ENCODE assay signal across 1 cellular context in genomic region chr1:40064797-40065492, GRCh38.
A peak's percentile ranks its signal among the peaks of the same experiment; 100 is the strongest.
TF ChIP-seq lines count a peak whose summit lies in the region.

No MANE protein-coding gene starts in this region.

TF ChIP-seq in K562, 482 proteins besides CTCF, POLR2A, EP300 and RAD21 (continued from another document and continues in another):
- TF ChIP-seq, protein P1, sequence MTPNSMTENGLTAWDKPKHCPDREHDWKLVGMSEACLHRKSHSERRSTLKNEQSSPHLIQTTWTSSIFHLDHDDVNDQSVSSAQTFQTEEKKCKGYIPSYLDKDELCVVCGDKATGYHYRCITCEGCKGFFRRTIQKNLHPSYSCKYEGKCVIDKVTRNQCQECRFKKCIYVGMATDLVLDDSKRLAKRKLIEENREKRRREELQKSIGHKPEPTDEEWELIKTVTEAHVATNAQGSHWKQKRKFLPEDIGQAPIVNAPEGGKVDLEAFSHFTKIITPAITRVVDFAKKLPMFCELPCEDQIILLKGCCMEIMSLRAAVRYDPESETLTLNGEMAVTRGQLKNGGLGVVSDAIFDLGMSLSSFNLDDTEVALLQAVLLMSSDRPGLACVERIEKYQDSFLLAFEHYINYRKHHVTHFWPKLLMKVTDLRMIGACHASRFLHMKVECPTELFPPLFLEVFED (CRISPR knock-in tag; conservative IDR thresholded peaks at IDR 0.05) = no peak
- TF ChIP-seq RFX1 (IDR thresholded peaks at IDR 0.05) (no peak), RUNX1 (IDR thresholded peaks at IDR 0.05; ENCODE audit: low read depth) (no peak), SPI1 (IDR thresholded peaks at IDR 0.05; ENCODE audit: borderline replicate concordance, low read depth, low read length) (peak; percentile 94), KDM4B (IDR thresholded peaks at IDR 0.05; ENCODE audit: borderline replicate concordance in 2 of 2, low read depth in 1 of 2) (no peak), TSC22D4 (tag; IDR thresholded peaks at IDR 0.05) (no peak), E2F8 (IDR thresholded peaks at IDR 0.05; ENCODE audit: low read depth, partially characterized antibody) (no peak), ARID1B (IDR thresholded peaks at IDR 0.05) (0 out of 2 replicates have a peak, but pooled peaks have one; percentile 21), SMAD4 (CRISPR knock-in tag; conservative IDR thresholded peaks at IDR 0.05) (peak; percentile 26; the same call in 1 of the 2 replicates), ZNF280B (CRISPR knock-in tag; IDR thresholded peaks at IDR 0.05) (0 out of 2 replicates have a peak, but pooled peaks have one; percentile 47), ETV6 (IDR thresholded peaks at IDR 0.05; ENCODE audit: borderline replicate concordance in 1 of 2, low read depth in 2 of 2, low read length in 1 of 2) (peak in 1 of 2 experiments; percentile 55; a peak in 1 of 4 replicates), ETV6 (CRISPR knock-in tag; IDR thresholded peaks at IDR 0.05; ENCODE audit: borderline replicate concordance) (no peak), GTF2E2 (tag; IDR thresholded peaks at IDR 0.05) (no peak), PRDM10 (IDR thresholded peaks at IDR 0.05; ENCODE audit: partially characterized antibody) (no peak), ZNF318 (IDR thresholded peaks at IDR 0.05; ENCODE audit: borderline replicate concordance in 1 of 2, low read depth in 1 of 2) (no peak), FOXP4 (CRISPR knock-in tag; IDR thresholded peaks at IDR 0.05; ENCODE audit: borderline replicate concordance) (no peak), KLF6 (CRISPR knock-in tag; IDR thresholded peaks at IDR 0.05; ENCODE audit: borderline replicate concordance) (peak; percentile 55; the same call in 1 of the 2 replicates), ZNF764 (CRISPR knock-in tag; IDR thresholded peaks at IDR 0.05; ENCODE audit: low read depth) (no peak), TGIF2 (CRISPR knock-in tag; IDR thresholded peaks at IDR 0.05) (no peak)
- TF ChIP-seq, protein P2, sequence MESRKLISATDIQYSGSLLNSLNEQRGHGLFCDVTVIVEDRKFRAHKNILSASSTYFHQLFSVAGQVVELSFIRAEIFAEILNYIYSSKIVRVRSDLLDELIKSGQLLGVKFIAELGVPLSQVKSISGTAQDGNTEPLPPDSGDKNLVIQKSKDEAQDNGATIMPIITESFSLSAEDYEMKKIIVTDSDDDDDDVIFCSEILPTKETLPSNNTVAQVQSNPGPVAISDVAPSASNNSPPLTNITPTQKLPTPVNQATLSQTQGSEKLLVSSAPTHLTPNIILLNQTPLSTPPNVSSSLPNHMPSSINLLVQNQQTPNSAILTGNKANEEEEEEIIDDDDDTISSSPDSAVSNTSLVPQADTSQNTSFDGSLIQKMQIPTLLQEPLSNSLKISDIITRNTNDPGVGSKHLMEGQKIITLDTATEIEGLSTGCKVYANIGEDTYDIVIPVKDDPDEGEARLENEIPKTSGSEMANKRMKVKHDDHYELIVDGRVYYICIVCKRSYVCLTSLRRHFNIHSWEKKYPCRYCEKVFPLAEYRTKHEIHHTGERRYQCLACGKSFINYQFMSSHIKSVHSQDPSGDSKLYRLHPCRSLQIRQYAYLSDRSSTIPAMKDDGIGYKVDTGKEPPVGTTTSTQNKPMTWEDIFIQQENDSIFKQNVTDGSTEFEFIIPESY (CRISPR knock-in tag; IDR thresholded peaks at IDR 0.05) = no peak
- TF ChIP-seq, protein P3, sequence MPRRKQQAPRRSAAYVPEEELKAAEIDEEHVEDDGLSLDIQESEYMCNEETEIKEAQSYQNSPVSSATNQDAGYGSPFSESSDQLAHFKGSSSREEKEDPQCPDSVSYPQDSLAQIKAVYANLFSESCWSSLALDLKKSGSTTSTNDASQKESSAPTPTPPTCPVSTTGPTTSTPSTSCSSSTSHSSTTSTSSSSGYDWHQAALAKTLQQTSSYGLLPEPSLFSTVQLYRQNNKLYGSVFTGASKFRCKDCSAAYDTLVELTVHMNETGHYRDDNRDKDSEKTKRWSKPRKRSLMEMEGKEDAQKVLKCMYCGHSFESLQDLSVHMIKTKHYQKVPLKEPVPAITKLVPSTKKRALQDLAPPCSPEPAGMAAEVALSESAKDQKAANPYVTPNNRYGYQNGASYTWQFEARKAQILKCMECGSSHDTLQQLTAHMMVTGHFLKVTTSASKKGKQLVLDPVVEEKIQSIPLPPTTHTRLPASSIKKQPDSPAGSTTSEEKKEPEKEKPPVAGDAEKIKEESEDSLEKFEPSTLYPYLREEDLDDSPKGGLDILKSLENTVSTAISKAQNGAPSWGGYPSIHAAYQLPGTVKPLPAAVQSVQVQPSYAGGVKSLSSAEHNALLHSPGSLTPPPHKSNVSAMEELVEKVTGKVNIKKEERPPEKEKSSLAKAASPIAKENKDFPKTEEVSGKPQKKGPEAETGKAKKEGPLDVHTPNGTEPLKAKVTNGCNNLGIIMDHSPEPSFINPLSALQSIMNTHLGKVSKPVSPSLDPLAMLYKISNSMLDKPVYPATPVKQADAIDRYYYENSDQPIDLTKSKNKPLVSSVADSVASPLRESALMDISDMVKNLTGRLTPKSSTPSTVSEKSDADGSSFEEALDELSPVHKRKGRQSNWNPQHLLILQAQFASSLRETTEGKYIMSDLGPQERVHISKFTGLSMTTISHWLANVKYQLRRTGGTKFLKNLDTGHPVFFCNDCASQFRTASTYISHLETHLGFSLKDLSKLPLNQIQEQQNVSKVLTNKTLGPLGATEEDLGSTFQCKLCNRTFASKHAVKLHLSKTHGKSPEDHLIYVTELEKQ (CRISPR knock-in tag; IDR thresholded peaks at IDR 0.05) = no peak
- TF ChIP-seq, protein P4, sequence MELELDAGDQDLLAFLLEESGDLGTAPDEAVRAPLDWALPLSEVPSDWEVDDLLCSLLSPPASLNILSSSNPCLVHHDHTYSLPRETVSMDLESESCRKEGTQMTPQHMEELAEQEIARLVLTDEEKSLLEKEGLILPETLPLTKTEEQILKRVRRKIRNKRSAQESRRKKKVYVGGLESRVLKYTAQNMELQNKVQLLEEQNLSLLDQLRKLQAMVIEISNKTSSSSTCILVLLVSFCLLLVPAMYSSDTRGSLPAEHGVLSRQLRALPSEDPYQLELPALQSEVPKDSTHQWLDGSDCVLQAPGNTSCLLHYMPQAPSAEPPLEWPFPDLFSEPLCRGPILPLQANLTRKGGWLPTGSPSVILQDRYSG (tag; conservative IDR thresholded peaks at IDR 0.05; ENCODE audit: low read depth) = 0 out of 2 replicates have a peak, but pooled peaks have one; percentile 31
